In genomic region chr17:74040729-74041128, GRCh38 we compare ENCODE assay signal across 16 cellular contexts.
"Had no signal": no experiment of that assay in that cellular context is flagged by ENCODE, and none has a peak within 500 bp of the region (broad histone marks: within the 10 kb centered on the region; RNA-seq: fewer than 3 reads in every experiment).

No MANE protein-coding gene starts in this region.

- H3K4me1 ChIP-seq: heart right ventricle, right atrium auricular region had no signal

- H3K36me3 ChIP-seq: gastrocnemius medialis, heart right ventricle, right atrium auricular region, sigmoid colon, stomach had no signal

- H3K27ac ChIP-seq: coronary artery, gastrocnemius medialis, heart right ventricle, right atrium auricular region, sigmoid colon, skin epidermis, stomach had no signal

- H3K27me3 ChIP-seq: gastrocnemius medialis, right atrium auricular region had no signal

- H3K4me3 ChIP-seq: coronary artery, gastrocnemius medialis, heart right ventricle, right atrium auricular region, sigmoid colon, skin epidermis, stomach had no signal

- DNase-seq: effector CD8-positive, alpha-beta T cell; gastrocnemius medialis; heart right ventricle; hypothalamus; kidney glomerular epithelial cell; mammary epithelial cell; naive thymus-derived CD4-positive, alpha-beta T cell; nephron progenitor cell; sigmoid colon; stimulated activated naive CD4-positive, alpha-beta T cell; stomach; trophoblast cell had no signal

- H3K9me3 ChIP-seq: gastrocnemius medialis, heart right ventricle, right atrium auricular region, sigmoid colon, stomach had no signal

- FAIRE-seq: islet of Langerhans had no signal
